In the genomic region with DNA sequence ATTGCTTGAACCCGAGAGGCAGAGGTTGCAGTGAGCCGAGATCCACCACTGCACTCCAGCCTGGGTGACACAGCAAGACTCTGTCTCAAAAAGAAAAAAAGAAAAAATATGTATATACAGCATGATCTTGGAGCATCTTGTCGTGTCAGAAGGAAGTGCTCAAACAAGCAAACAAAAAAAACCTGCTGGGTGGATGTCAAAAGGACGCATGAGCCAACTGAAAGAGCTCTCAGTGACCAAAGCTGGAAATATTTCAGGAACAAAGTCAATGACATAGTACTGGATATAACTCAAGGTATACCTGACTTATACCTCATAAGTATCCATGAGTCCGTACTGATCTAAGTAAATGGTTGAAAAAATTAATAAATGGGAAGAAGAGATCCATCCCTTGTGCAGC, we compare ENCODE assay signal across 29 cellular contexts.
"Had no signal": no experiment of that assay in that cellular context is flagged by ENCODE, and none has a peak within 500 bp of the region (broad histone marks: within the 10 kb centered on the region; RNA-seq: fewer than 3 reads in every experiment).

No MANE protein-coding gene starts in this region.

- H3K9me3 Mint-ChIP-seq: effector memory CD8-positive, alpha-beta T cell; immature natural killer cell; memory B cell; natural killer cell; stimulated activated naive CD8-positive, alpha-beta T cell treated with anti-CD3 and anti-CD28 coated beads, Interleukin-15, amount 100 ng/mL, for 72 hours had no signal

- H3K27me3 ChIP-seq: esophagus squamous epithelium, right atrium auricular region, thyroid gland, vagina had no signal

- H3K27me3 Mint-ChIP-seq: progenitor cell of endocrine pancreas; stimulated activated naive CD8-positive, alpha-beta T cell treated with anti-CD3 and anti-CD28 coated beads, Interleukin-15, amount 100 ng/mL, for 72 hours had no signal

- H3K9me3 ChIP-seq: esophagus squamous epithelium, right atrium auricular region, thyroid gland, vagina had no signal

- H3K4me3 ChIP-seq: esophagus squamous epithelium, lung, right atrium auricular region, smooth muscle cell, thyroid gland, vagina had no signal

- H3K36me3 Mint-ChIP-seq: immature natural killer cell, memory B cell, natural killer cell had no signal

- H3K36me3 ChIP-seq: right atrium auricular region, thyroid gland had no signal

- H3K27ac ChIP-seq: epithelial cell of prostate, esophagus squamous epithelium, parathyroid adenoma, right atrium auricular region, thyroid gland, vagina had no signal

- DNase-seq: cortex of kidney; effector memory CD8-positive, alpha-beta T cell; esophagus squamous epithelium; foreskin melanocyte; hypothalamus; immature natural killer cell; islet precursor cell; kidney glomerular epithelial cell; left colon; left ventricle myocardium superior; natural killer cell; occipital lobe; stimulated activated CD4-positive, alpha-beta T cell treated with anti-CD3 and anti-CD28 coated beads, Interleukin-12 subunit alpha, Interleukin-12 subunit beta, amount 100 ng/mL, for 4 hours; stimulated activated CD4-positive, alpha-beta T cell treated with anti-CD3 and anti-CD28 coated beads, Interleukin-1b, Interleukin-23, amount 100 ng/mL, for 48 hours; stimulated activated CD4-positive, alpha-beta T cell treated with anti-CD3 and anti-CD28 coated beads, Interleukin-4, amount 100 ng/mL, for 1 hour; stimulated activated CD8-positive, alpha-beta memory T cell treated with anti-CD3 and anti-CD28 coated beads, Interleukin-4, amount 100 ng/mL, for 48 hours; stimulated activated naive CD4-positive, alpha-beta T cell; stimulated activated naive CD8-positive, alpha-beta T cell treated with anti-CD3 and anti-CD28 coated beads, Interleukin-15, amount 100 ng/mL, for 72 hours; thyroid gland; trophoblast cell had no signal

- ATAC-seq: effector memory CD8-positive, alpha-beta T cell; left colon; left ventricle myocardium superior; natural killer cell; sciatic nerve; stimulated activated naive CD8-positive, alpha-beta T cell treated with anti-CD3 and anti-CD28 coated beads, Interleukin-15, amount 100 ng/mL, for 72 hours had no signal

- H3K27ac Mint-ChIP-seq: effector memory CD8-positive, alpha-beta T cell; immature natural killer cell; memory B cell; natural killer cell; progenitor cell of endocrine pancreas; stimulated activated naive CD8-positive, alpha-beta T cell treated with anti-CD3 and anti-CD28 coated beads, Interleukin-15, amount 100 ng/mL, for 72 hours had no signal

- H3K4me3 Mint-ChIP-seq: effector memory CD8-positive, alpha-beta T cell; immature natural killer cell; memory B cell; natural killer cell; stimulated activated naive CD8-positive, alpha-beta T cell treated with anti-CD3 and anti-CD28 coated beads, Interleukin-15, amount 100 ng/mL, for 72 hours had no signal
